In genomic region chr19:51448745-51449093, GRCh38 we compare ENCODE assay signal across 1 cellular context.
TF ChIP-seq lines count a peak whose summit lies in the region.

No MANE protein-coding gene starts in this region.

TF ChIP-seq in K562, 482 proteins besides CTCF, POLR2A, EP300 and RAD21 (continues in another document):
- TF ChIP-seq MYBL2 (IDR thresholded peaks at IDR 0.05; ENCODE audit: low read depth) (no peak), MYBL2 (CRISPR knock-in tag; IDR thresholded peaks at IDR 0.05; ENCODE audit: borderline replicate concordance) (no peak), CREB3 (tag; conservative IDR thresholded peaks at IDR 0.05; ENCODE audit: low read depth) (no peak), SP2 (IDR thresholded peaks at IDR 0.05; ENCODE audit: extremely low read depth, low read depth, low read length, poor library complexity, severe bottlenecking) (no peak), CBFA2T3 (IDR thresholded peaks at IDR 0.05) (peak; percentile 66), MYC (IDR thresholded peaks at IDR 0.05; ENCODE audit: low read depth, low read length) (0 out of 2 replicates have a peak, but pooled peaks have one; percentile 16), MYC (CRISPR knock-in tag; IDR thresholded peaks at IDR 0.05; ENCODE audit: borderline replicate concordance, low read depth) (no peak), ZNF24 (IDR thresholded peaks at IDR 0.05) (no peak), NCOR1 (IDR thresholded peaks at IDR 0.05) (peak; percentile 13; the same call in 1 of the 2 replicates), ZEB2 (IDR thresholded peaks at IDR 0.05) (no peak), JUND (IDR thresholded peaks at IDR 0.05; ENCODE audit: borderline replicate concordance, low read depth, low read length) (0 out of 2 replicates have a peak, but pooled peaks have one; percentile 19), JUND (tag; IDR thresholded peaks at IDR 0.05; ENCODE audit: borderline replicate concordance, low read depth, low read length) (no peak), NCOA6 (IDR thresholded peaks at IDR 0.05) (no peak), ZBTB12 (CRISPR knock-in tag; IDR thresholded peaks at IDR 0.05) (no peak), CBFA2T2 (conservative IDR thresholded peaks at IDR 0.05) (peak; percentile 28; the same call in 1 of the 2 replicates), TAL1 (IDR thresholded peaks at IDR 0.05) (0 out of 2 replicates have a peak, but pooled peaks have one; percentile 32), ARID3A (IDR thresholded peaks at IDR 0.05; ENCODE audit: borderline replicate concordance, low read depth, low read length) (peak; percentile 31; the same call in 1 of the 2 replicates), THRAP3 (IDR thresholded peaks at IDR 0.05; ENCODE audit: borderline replicate concordance) (no peak), RREB1 (CRISPR knock-in tag; IDR thresholded peaks at IDR 0.05) (no peak), MECOM (CRISPR knock-in tag; IDR thresholded peaks at IDR 0.05) (no peak), THRB (CRISPR knock-in tag; conservative IDR thresholded peaks at IDR 0.05) (no peak), DPF2 (IDR thresholded peaks at IDR 0.05) (peak; percentile 46; the same call in 1 of the 2 replicates), TCF3 (CRISPR knock-in tag; IDR thresholded peaks at IDR 0.05) (peak; percentile 41; the same call in 1 of the 2 replicates), CBFB (CRISPR knock-in tag; IDR thresholded peaks at IDR 0.05) (no peak), SAFB2 (IDR thresholded peaks at IDR 0.05; ENCODE audit: borderline replicate concordance, low read depth, low read length, severe bottlenecking) (no peak), L3MBTL2 (IDR thresholded peaks at IDR 0.05) (0 out of 2 replicates have a peak, but pooled peaks have one; percentile 7), SMAD2 (IDR thresholded peaks at IDR 0.05; ENCODE audit: low read depth, low read length) (no peak), EHMT2 (IDR thresholded peaks at IDR 0.05) (no peak), BHLHE40 (IDR thresholded peaks at IDR 0.05; ENCODE audit: low read length) (peak; percentile 53; the same call in 1 of the 2 replicates), PHTF2 (CRISPR knock-in tag; IDR thresholded peaks at IDR 0.05) (no peak), PCBP2 (IDR thresholded peaks at IDR 0.05; ENCODE audit: low read depth, low read length, poor library complexity, severe bottlenecking) (no peak), TBL1XR1 (IDR thresholded peaks at IDR 0.05; ENCODE audit: low read length in 2 of 2) (no peak), KDM1A (IDR thresholded peaks at IDR 0.05) (peak in 1 of 2 experiments; percentile 35; a peak in 1 of 4 replicates), CTCFL (IDR thresholded peaks at IDR 0.05; ENCODE audit: borderline replicate concordance, insufficient read depth, low read depth, low read length, poor library complexity, severe bottlenecking) (no peak), SMARCC2 (IDR thresholded peaks at IDR 0.05; ENCODE audit: low read depth) (no peak), CREBBP (IDR thresholded peaks at IDR 0.05; ENCODE audit: low read depth, low read length) (no peak), MCM7 (IDR thresholded peaks at IDR 0.05) (no peak), DLX4 (CRISPR knock-in tag; IDR thresholded peaks at IDR 0.05) (no peak), KLF16 (IDR thresholded peaks at IDR 0.05) (no peak), POU5F1 (IDR thresholded peaks at IDR 0.05; ENCODE audit: borderline replicate concordance, low read depth, low read length, partially characterized antibody) (no peak), FOXJ2 (tag; IDR thresholded peaks at IDR 0.05) (peak; percentile 67), ZNF384 (IDR thresholded peaks at IDR 0.05; ENCODE audit: low read depth, low read length) (0 out of 2 replicates have a peak, but pooled peaks have one; percentile 11), CEBPB (tag; IDR thresholded peaks at IDR 0.05) (no peak), CCAR2 (IDR thresholded peaks at IDR 0.05; ENCODE audit: low read depth, low read length) (no peak), ZNF197 (CRISPR knock-in tag; IDR thresholded peaks at IDR 0.05; ENCODE audit: low read depth) (no peak), ZNF639 (CRISPR knock-in tag; conservative IDR thresholded peaks at IDR 0.05 in 1 of 2, IDR thresholded peaks at IDR 0.05 in 1 of 2) (0 out of 4 replicates have a peak, but pooled peaks of 1 of the 2 experiments have one; percentile 45), IRF2 (CRISPR knock-in tag; IDR thresholded peaks at IDR 0.05) (no peak), RBM14 (IDR thresholded peaks at IDR 0.05; ENCODE audit: borderline replicate concordance, insufficient read depth, low read depth, low read length) (no peak)
